In genomic region chr4:38040619-38041018, GRCh38 we compare ENCODE assay signal across 14 cellular contexts.
DNase-seq lines count a peak whose midpoint lies in the region; ATAC-seq and TF ChIP-seq lines count a peak whose summit lies in the region.
"Had no signal": no experiment of that assay in that cellular context is flagged by ENCODE, and none has a peak within 500 bp of the region (broad histone marks: within the 10 kb centered on the region; RNA-seq: fewer than 3 reads in every experiment).

No MANE protein-coding gene starts in this region.

- intact Hi-C loops in left ventricle myocardium inferior (cut with micrococcal nuclease): no loop called here

- H3K4me1 ChIP-seq in HAP-1 (peaks cover 15% of the 10 kb centered on the region), RWPE2 (ENCODE audit: insufficient read depth, poor library complexity, severe bottlenecking) (no peaks in the 10 kb centered on the region), left ventricle myocardium inferior (peaks cover 7% of the 10 kb centered on the region)

- TF ChIP-seq CTCF in RWPE2 (IDR thresholded peaks at IDR 0.05; ENCODE audit: poor library complexity, severe bottlenecking) (no peak), left ventricle myocardium inferior (IDR thresholded peaks at IDR 0.05; ENCODE audit: borderline replicate concordance) (no peak)

- ATAC-seq in RWPE2 (ENCODE audit: low read depth) (peak; percentile 56; the same call in 2 of the 3 replicates), HG02938 (IDR thresholded peaks at IDR 0.05; ENCODE audit: unreplicated experiment) (no peak)
- ATAC-seq: GM12878, GM23338 had no signal

- H3K36me3 ChIP-seq in HAP-1 (replicated peaks): peaks cover 29% of the 10 kb centered on the region
- peaks cover 7% of the 10 kb centered on the region; the same call in 1 of the 2 replicates for H3K36me3 ChIP-seq in RWPE2 (ENCODE audit: low read depth)
- H3K36me3 ChIP-seq in left ventricle myocardium inferior: peaks cover 65% of the 10 kb centered on the region

- peak; percentile 59 for DNase-seq in DMS53 (lab: John Stamatoyannopoulos, UW)
- no peak for DNase-seq in DMS53 treated with DMSO at 0.1 percent for 48 hours (lab: John Stamatoyannopoulos, UW; ENCODE audit: unreplicated experiment)
- peak; percentile 53 to 64 for DNase-seq in HAP-1 (ENCODE audit: low spot score in 2 of 2)
- DNase-seq in RWPE2 (ENCODE audit: low spot score): no peak
- no peak for DNase-seq in epithelial cell of prostate (ENCODE audit: low read depth, low spot score)
- no peak for DNase-seq in left ventricle myocardium inferior
- DNase-seq in CD1c-positive myeloid dendritic cell (ENCODE audit: extremely low spot score): no peak
- DNase-seq: CD8-positive, alpha-beta memory T cell; DMS79; H7 had no signal

- H3K9me3 ChIP-seq in HAP-1: no peaks in the 10 kb centered on the region
- no peaks in the 10 kb centered on the region for H3K9me3 ChIP-seq in RWPE2 (ENCODE audit: severe bottlenecking)
- H3K9me3 ChIP-seq in left ventricle myocardium inferior (replicated peaks): no peaks in the 10 kb centered on the region

- in situ Hi-C loops in HAP-1 (cut with MboI; ENCODE audit: low sequenced_read_pairs): loop anchor here (25.0 kb wide), 1 partner anchor 428 kb away; no protein-coding TSS in a partner anchor

- H3K27ac ChIP-seq in RWPE2 (ENCODE audit: poor library complexity, severe bottlenecking) (no peak overlapping the region), epithelial cell of prostate (peak overlapping the region; percentile 15), left ventricle myocardium inferior (replicated peaks) (no peak overlapping the region)
- H3K27ac ChIP-seq: 22Rv1 had no signal

- H3K4me3 ChIP-seq in HAP-1 (no peak overlapping the region), RWPE2 (ENCODE audit: severe bottlenecking) (no peak overlapping the region), left ventricle myocardium inferior (no peak overlapping the region)
- H3K4me3 ChIP-seq: GM12878, GM23338 had no signal

- no peaks in the 10 kb centered on the region for H3K27me3 ChIP-seq in HAP-1 (ENCODE audit: low read depth)
- no peaks in the 10 kb centered on the region for H3K27me3 ChIP-seq in RWPE2 (ENCODE audit: insufficient read depth, poor library complexity, severe bottlenecking)
- H3K27me3 ChIP-seq in left ventricle myocardium inferior (ENCODE audit: low read depth): no peaks in the 10 kb centered on the region

Comparison
In these comparisons a context has a peak if more than half of its experiments do, and no peak if none do; other contexts are left out.
1. DNase-seq: peak in DMS53 (single experiment) and HAP-1 (2 of 2); none in DMS53 treated with DMSO at 0.1 percent for 48 hours (single experiment), RWPE2 (single experiment), epithelial cell of prostate (single experiment), left ventricle myocardium inferior (single experiment) and CD1c-positive myeloid dendritic cell (single experiment).